16 cellular contexts compared by ENCODE assay signal in genomic region chr11:62015615-62016014, GRCh38. TPM values are rescaled to one million over a fixed set of nuclear protein-coding genes. Genes with fewer than 3 reads are reported as not detected.
A peak's percentile ranks its signal among the peaks of the same experiment; 100 is the strongest.
DNase-seq lines count a peak whose midpoint lies in the region; ATAC-seq and TF ChIP-seq lines count a peak whose summit lies in the region.
"Had no signal": no experiment of that assay in that cellular context is flagged by ENCODE, and none has a peak within 500 bp of the region (broad histone marks: within the 10 kb centered on the region; RNA-seq: fewer than 3 reads in every experiment).

No MANE protein-coding gene starts in this region.

- H3K27ac ChIP-seq in SJSA1: peak overlapping the region; percentile 75
- H3K27ac ChIP-seq in upper lobe of right lung: no peak overlapping the region
- no peak overlapping the region for H3K27ac ChIP-seq in osteoblast (ENCODE audit: low read depth, low read length)
- H3K27ac ChIP-seq: 22Rv1 had no signal

- ATAC-seq in activated CD8-positive, alpha-beta T cell treated with anti-CD3 and anti-CD28 coated beads, Interleukin-2, amount 10 ng/mL, durations not matched to agents 7 days and 5 days: peak; percentile 33
- no peak for ATAC-seq in activated CD8-positive, alpha-beta T cell treated with anti-CD3 and anti-CD28 coated beads for 36 hours
- ATAC-seq in left lobe of liver (peak; percentile 68), upper lobe of right lung (no peak)
- ATAC-seq in stimulated activated naive CD8-positive, alpha-beta T cell treated with anti-CD3 and anti-CD28 coated beads, Interleukin-15, Interleukin-2, amounts not matched to agents 100 U/mL and 50 U/mL, for 24 hours: no peak
- ATAC-seq: HCT116 had no signal

- H3K79me2 ChIP-seq in osteoblast (ENCODE audit: insufficient read depth, low read length): no peaks in the 10 kb centered on the region

- H3K36me3 ChIP-seq in SJSA1: no peaks in the 10 kb centered on the region
- no peaks in the 10 kb centered on the region for H3K36me3 ChIP-seq in upper lobe of right lung
- no peaks in the 10 kb centered on the region for H3K36me3 ChIP-seq in osteoblast (ENCODE audit: insufficient read depth, low read length)

- H3K9me3 Mint-ChIP-seq in activated CD8-positive, alpha-beta T cell treated with anti-CD3 and anti-CD28 coated beads, Interleukin-2, amount 10 ng/mL, durations not matched to agents 7 days and 5 days (ENCODE audit: insufficient read depth): no peaks in the 10 kb centered on the region
- peaks cover 1% of the 10 kb centered on the region for H3K9me3 Mint-ChIP-seq in activated CD8-positive, alpha-beta T cell treated with anti-CD3 and anti-CD28 coated beads for 36 hours

- intact Hi-C loops in activated CD8-positive, alpha-beta T cell treated with anti-CD3 and anti-CD28 coated beads for 36 hours (cut with micrococcal nuclease): no loop called here
- intact Hi-C loops in upper lobe of right lung (cut with DNase I): no loop called here

- H3K27ac Mint-ChIP-seq in activated CD8-positive, alpha-beta T cell treated with anti-CD3 and anti-CD28 coated beads, Interleukin-2, amount 10 ng/mL, durations not matched to agents 7 days and 5 days: no peak overlapping the region
- H3K27ac Mint-ChIP-seq in activated CD8-positive, alpha-beta T cell treated with anti-CD3 and anti-CD28 coated beads for 36 hours: no peak overlapping the region

- peak overlapping the region; percentile 12 for H3K4me3 ChIP-seq in SJSA1
- no peak overlapping the region for H3K4me3 ChIP-seq in upper lobe of right lung
- H3K4me3 ChIP-seq in osteoblast (ENCODE audit: insufficient read depth, low read length): no peak overlapping the region

- H3K9me3 ChIP-seq in SJSA1 (replicated peaks) (no peaks in the 10 kb centered on the region), upper lobe of right lung (no peaks in the 10 kb centered on the region), osteoblast (ENCODE audit: low read depth, low read length) (no peaks in the 10 kb centered on the region)

- no peak overlapping the region for H2AFZ ChIP-seq in osteoblast (ENCODE audit: low read length)

- peaks cover 8% of the 10 kb centered on the region for H3K4me1 Mint-ChIP-seq in activated CD8-positive, alpha-beta T cell treated with anti-CD3 and anti-CD28 coated beads, Interleukin-2, amount 10 ng/mL, durations not matched to agents 7 days and 5 days (ENCODE audit: low read depth)
- no peaks in the 10 kb centered on the region for H3K4me1 Mint-ChIP-seq in activated CD8-positive, alpha-beta T cell treated with anti-CD3 and anti-CD28 coated beads for 36 hours (ENCODE audit: low read depth)

- peaks cover 68% of the 10 kb centered on the region for H3K4me1 ChIP-seq in SJSA1 (replicated peaks)
- no peaks in the 10 kb centered on the region for H3K4me1 ChIP-seq in upper lobe of right lung
- peaks cover 15% of the 10 kb centered on the region for H3K4me1 ChIP-seq in osteoblast (ENCODE audit: insufficient read depth, low read length)

- no peak overlapping the region for H3K4me3 Mint-ChIP-seq in activated CD8-positive, alpha-beta T cell treated with anti-CD3 and anti-CD28 coated beads, Interleukin-2, amount 10 ng/mL, durations not matched to agents 7 days and 5 days
- H3K4me3 Mint-ChIP-seq in activated CD8-positive, alpha-beta T cell treated with anti-CD3 and anti-CD28 coated beads for 36 hours: no peak overlapping the region

- POLR2A ChIA-PET in activated CD8-positive, alpha-beta T cell treated with anti-CD3 and anti-CD28 coated beads, Interleukin-2, amount 10 ng/mL, durations not matched to agents 7 days and 5 days (lab: Charles Lee): no interaction called here
- POLR2A ChIA-PET in activated CD8-positive, alpha-beta T cell treated with anti-CD3 and anti-CD28 coated beads for 36 hours (lab: Charles Lee): no interaction called here

- H4K20me1 ChIP-seq in osteoblast (ENCODE audit: insufficient read depth, low read length): no peaks in the 10 kb centered on the region

- H3K36me3 Mint-ChIP-seq in activated CD8-positive, alpha-beta T cell treated with anti-CD3 and anti-CD28 coated beads, Interleukin-2, amount 10 ng/mL, durations not matched to agents 7 days and 5 days (ENCODE audit: low read depth): no peaks in the 10 kb centered on the region
- no peaks in the 10 kb centered on the region for H3K36me3 Mint-ChIP-seq in activated CD8-positive, alpha-beta T cell treated with anti-CD3 and anti-CD28 coated beads for 36 hours (ENCODE audit: low read depth)

- DNase-seq in activated CD8-positive, alpha-beta T cell treated with anti-CD3 and anti-CD28 coated beads, Interleukin-2, amount 10 ng/mL, durations not matched to agents 7 days and 5 days: no peak
- no peak for DNase-seq in activated CD8-positive, alpha-beta T cell treated with anti-CD3 and anti-CD28 coated beads for 36 hours
- peak; percentile 68 to 81 for DNase-seq in SJSA1 (ENCODE audit: low read depth in 1 of 2, low spot score in 2 of 2)
- no peak for DNase-seq in left lobe of liver (ENCODE audit: low spot score)
- DNase-seq in upper lobe of right lung: peak; percentile 15
- no peak for DNase-seq in osteoblast (ENCODE audit: insufficient read length, low spot score, missing footprints)
- DNase-seq in stimulated activated naive CD8-positive, alpha-beta T cell treated with anti-CD3 and anti-CD28 coated beads, Interleukin-15, Interleukin-2, amounts not matched to agents 100 U/mL and 50 U/mL, for 24 hours: no peak
- DNase-seq in NCI-H187 (lab: John Stamatoyannopoulos, UW): no peak
- DNase-seq: C1 segment of cervical spinal cord, EL, NCI-H1092 treated with DMSO at 0.1 percent for 48 hours, NCI-H1694 treated with DMSO at 0.1 percent for 48 hours, NCI-H446, NCI-H774 had no signal

- no peaks in the 10 kb centered on the region for H3K27me3 Mint-ChIP-seq in activated CD8-positive, alpha-beta T cell treated with anti-CD3 and anti-CD28 coated beads, Interleukin-2, amount 10 ng/mL, durations not matched to agents 7 days and 5 days (ENCODE audit: low read depth)
- peaks cover 2% of the 10 kb centered on the region for H3K27me3 Mint-ChIP-seq in activated CD8-positive, alpha-beta T cell treated with anti-CD3 and anti-CD28 coated beads for 36 hours

- no peak for TF ChIP-seq CTCF in activated CD8-positive, alpha-beta T cell treated with anti-CD3 and anti-CD28 coated beads for 36 hours (IDR thresholded peaks at IDR 0.05)
- TF ChIP-seq CTCF in upper lobe of right lung (IDR thresholded peaks at IDR 0.05) (no peak), osteoblast (IDR thresholded peaks at IDR 0.05; ENCODE audit: extremely low read depth, low read depth, low read length) (no peak)

- CTCF ChIA-PET in activated CD8-positive, alpha-beta T cell treated with anti-CD3 and anti-CD28 coated beads, Interleukin-2, amount 10 ng/mL, durations not matched to agents 7 days and 5 days (lab: Charles Lee): no interaction called here
- CTCF ChIA-PET in activated CD8-positive, alpha-beta T cell treated with anti-CD3 and anti-CD28 coated beads for 36 hours (lab: Charles Lee): interaction anchor here (1.5 kb wide), 1 partner anchor 21 kb away, joined by 3 read pairs; no protein-coding TSS in a partner anchor

- H3K4me2 ChIP-seq in osteoblast (ENCODE audit: insufficient read depth, low read length): no peak overlapping the region

- H3K27me3 ChIP-seq in SJSA1 (replicated peaks) (no peaks in the 10 kb centered on the region), upper lobe of right lung (no peaks in the 10 kb centered on the region), osteoblast (ENCODE audit: insufficient read depth, low read length) (no peaks in the 10 kb centered on the region)

RNA-seq across cellular contexts. Expression of gene FTH1, which starts 48.2 kb away (rescaled TPM):
- total RNA-seq in activated CD8-positive, alpha-beta T cell treated with anti-CD3 and anti-CD28 coated beads, Interleukin-2, amount 10 ng/mL, durations not matched to agents 7 days and 5 days: 100 to 1,000 TPM; 709 to 727 TPM
- total RNA-seq in activated CD8-positive, alpha-beta T cell treated with anti-CD3 and anti-CD28 coated beads for 36 hours: 100 to 1,000 TPM; 700 to 729 TPM
- 603 and 707 TPM in 2 replicates for total RNA-seq in SJSA1 (2014; rRNA removed; shearing (Covaris generic))
- total RNA-seq in left lobe of liver: 938 TPM
- total RNA-seq in upper lobe of right lung: 4,022 TPM
- total RNA-seq in osteoblast: 1,459 and 1,507 TPM in 2 replicates

Comparison
In these comparisons a context has a peak if more than half of its experiments do, and no peak if none do; other contexts are left out.
1. ATAC-seq: peak in activated CD8-positive, alpha-beta T cell treated with anti-CD3 and anti-CD28 coated beads, Interleukin-2, amount 10 ng/mL, durations not matched to agents 7 days and 5 days (single experiment) and left lobe of liver (single experiment); none in activated CD8-positive, alpha-beta T cell treated with anti-CD3 and anti-CD28 coated beads for 36 hours (single experiment), upper lobe of right lung (single experiment) and stimulated activated naive CD8-positive, alpha-beta T cell treated with anti-CD3 and anti-CD28 coated beads, Interleukin-15, Interleukin-2, amounts not matched to agents 100 U/mL and 50 U/mL, for 24 hours (single experiment).
2. DNase-seq: peak in SJSA1 (2 of 2) and upper lobe of right lung (single experiment); none in activated CD8-positive, alpha-beta T cell treated with anti-CD3 and anti-CD28 coated beads, Interleukin-2, amount 10 ng/mL, durations not matched to agents 7 days and 5 days (single experiment), activated CD8-positive, alpha-beta T cell treated with anti-CD3 and anti-CD28 coated beads for 36 hours (single experiment), left lobe of liver (single experiment), osteoblast (single experiment), stimulated activated naive CD8-positive, alpha-beta T cell treated with anti-CD3 and anti-CD28 coated beads, Interleukin-15, Interleukin-2, amounts not matched to agents 100 U/mL and 50 U/mL, for 24 hours (single experiment) and NCI-H187 (0 of 2).